Comparison of ENCODE assay signal across 8 cellular contexts in genomic region chrX:53422091-53422914, GRCh38. TPM values are rescaled to one million over a fixed set of nuclear protein-coding genes. Genes with fewer than 3 reads are reported as not detected.
DNase-seq lines count a peak whose midpoint lies in the region; ATAC-seq and TF ChIP-seq lines count a peak whose summit lies in the region.

TSS of gene RIBC1 (plus strand) at chrX:53422873. CDS start at chrX:53426277, 3,404 bp downstream.
TSS of gene SMC1A (minus strand) at chrX:53422654. CDS start at chrX:53422600, 54 bp downstream.

- peak within 1 kb of the TSS; percentile 94 for H3K4me3 Mint-ChIP-seq in progenitor cell of endocrine pancreas (ENCODE audit: low read depth)

- DNase-seq in NCI-H187 (lab: John Stamatoyannopoulos, UW) (peak; percentile 81 to 94), T-helper 2 cell (peak; percentile 76 to 98 (median 93)), anterior cingulate cortex (lab: John Stamatoyannopoulos, UW) (peak; percentile 42 to 97 (median 90)), left ventricle myocardium superior (peak; percentile 96), progenitor cell of endocrine pancreas (ENCODE audit: low spot score, unreplicated experiment) (peak; percentile 89), ureter (ENCODE audit: low spot score) (peak; percentile 99)

- peak within 1 kb of the TSS; percentile 97 for H3K27ac Mint-ChIP-seq in progenitor cell of endocrine pancreas

- peaks cover 15% of the 10 kb centered on the region for H3K4me1 Mint-ChIP-seq in progenitor cell of endocrine pancreas (ENCODE audit: low read depth)

- intact Hi-C loops in left ventricle myocardium superior (cut with micrococcal nuclease) = no loop called here

- H3K27me3 Mint-ChIP-seq in progenitor cell of endocrine pancreas = no peaks in the 10 kb centered on the region

- H3K36me3 Mint-ChIP-seq in progenitor cell of endocrine pancreas (ENCODE audit: insufficient read depth) = peaks cover 7% of the 10 kb centered on the region

- TF ChIP-seq CTCF in progenitor cell of endocrine pancreas (IDR thresholded peaks at IDR 0.05; ENCODE audit: unreplicated experiment) = no peak

- peaks cover 15% of the 10 kb centered on the region for H3K9me3 Mint-ChIP-seq in progenitor cell of endocrine pancreas (ENCODE audit: low read depth)

- ATAC-seq in GM18502 (IDR thresholded peaks at IDR 0.05; ENCODE audit: poor library complexity, unreplicated experiment) (peak; percentile 93), HG02943 (IDR thresholded peaks at IDR 0.05; ENCODE audit: low read depth, unreplicated experiment) (peak; percentile 89), left ventricle myocardium superior (peak; percentile 97)

RNA-seq across cellular contexts. Expression of gene RIBC1, which starts in this region (rescaled TPM):
- total RNA-seq in left ventricle myocardium superior (0.52 TPM), progenitor cell of endocrine pancreas (3.2 and 3.4 TPM in 2 replicates), ureter (1.2 TPM)

RNA-seq across cellular contexts. Expression of gene SMC1A, which starts in this region (rescaled TPM):
- 40.2 TPM for total RNA-seq in left ventricle myocardium superior
- total RNA-seq in progenitor cell of endocrine pancreas = 72.5 and 75.5 TPM in 2 replicates
- total RNA-seq in ureter = 76.4 TPM

Comparison
In these comparisons a context has a peak if more than half of its experiments do, and no peak if none do; other contexts are left out.
1. Peak in every context shown above with its lines: DNase-seq and ATAC-seq.